In the genomic region with DNA sequence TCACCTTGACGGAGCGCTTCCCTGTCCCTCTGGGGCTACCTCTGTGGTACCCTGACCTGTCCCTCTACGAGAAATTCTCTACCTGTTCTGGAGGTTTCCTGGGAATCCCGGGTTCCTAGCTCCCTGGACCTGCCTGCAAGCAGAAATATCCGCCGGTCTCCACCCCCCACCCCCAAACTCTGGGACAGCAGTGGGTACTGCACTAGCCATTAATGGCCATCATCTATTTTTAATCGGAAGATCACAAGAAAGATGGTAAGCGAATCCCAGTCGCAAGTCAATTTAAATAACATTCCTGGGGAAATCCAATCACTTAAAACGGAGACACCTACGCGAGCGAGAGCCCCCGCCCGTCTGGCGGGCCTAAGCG, we compare ENCODE assay signal across 7 cellular contexts. TPM values are rescaled to one million over a fixed set of nuclear protein-coding genes. Genes with fewer than 3 reads are reported as not detected.
DNase-seq lines count a peak whose midpoint lies in the region; ATAC-seq and TF ChIP-seq lines count a peak whose summit lies in the region.

No MANE protein-coding gene starts in this region.

- no peaks in the 10 kb centered on the region; the same call in 2 of the 3 replicates for H3K36me3 Mint-ChIP-seq in GM23338 (ENCODE audit: low read depth)
- no peaks in the 10 kb centered on the region for H3K36me3 Mint-ChIP-seq in activated B cell treated with CpG ODN at 0.5 μM for 24 hours (ENCODE audit: low read depth)

- no peaks in the 10 kb centered on the region for H3K36me3 ChIP-seq in GM23338 (ENCODE audit: insufficient read depth)
- H3K36me3 ChIP-seq in iPS DF 6.9 (ENCODE audit: control insufficient read depth, insufficient read depth, low read length): no peaks in the 10 kb centered on the region
- H3K36me3 ChIP-seq in spleen: no peaks in the 10 kb centered on the region

- 0 out of 2 replicates have a peak, but pooled peaks cover 3% of the 10 kb centered on the region for H3F3A ChIP-seq in GM23338 (replicated peaks; ENCODE audit: low read depth)

- H3K27ac Mint-ChIP-seq in GM23338: no peak overlapping the region
- H3K27ac Mint-ChIP-seq in activated B cell treated with CpG ODN at 0.5 μM for 24 hours: no peak overlapping the region

- H3K4me3 Mint-ChIP-seq in GM23338 (peak overlapping the region; percentile 83), activated B cell treated with CpG ODN at 0.5 μM for 24 hours (peak overlapping the region; percentile 71)

- CTCF ChIA-PET in activated B cell treated with CpG ODN at 0.5 μM for 24 hours (lab: Charles Lee): no interaction called here

- H3K4me3 ChIP-seq in GM23338 (peak overlapping the region; percentile 74), iPS DF 6.9 (ENCODE audit: low read length) (peak overlapping the region; percentile 37; the same call in 1 of the 2 replicates), spleen (peak overlapping the region in 7 of 8 donors; percentile 49 to 83 (median 56))

- H3K27ac ChIP-seq in GM23338 (ENCODE audit: low read depth): no peak overlapping the region
- H3K27ac ChIP-seq in iPS DF 6.9 (ENCODE audit: low read length): no peak overlapping the region
- peak overlapping the region in 3 of 8 donors; percentile 37 to 62 (median 54) for H3K27ac ChIP-seq in spleen

- DNase-seq in GM23338 (ENCODE audit: low spot score) (no peak), activated B cell treated with CpG ODN at 0.5 μM for 24 hours (no peak), iPS DF 6.9 (ENCODE audit: low read depth, low spot score) (no peak), spleen (no peak), hepatic stellate cell (ENCODE audit: low spot score) (no peak)
- no peak for DNase-seq in stimulated activated CD4-positive, alpha-beta T cell treated with anti-CD3 and anti-CD28 coated beads, Interleukin-2, amount 100 ng/mL, for 24 hours

- H2AFZ ChIP-seq in GM23338: peak overlapping the region; percentile 98

- H4K20me1 ChIP-seq in GM23338 (replicated peaks; ENCODE audit: insufficient read depth): no peaks in the 10 kb centered on the region

- intact Hi-C loops in activated B cell treated with CpG ODN at 0.5 μM for 24 hours (cut with micrococcal nuclease) (loop anchor here (1.0 to 5.0 kb wide), 4 partner anchors 174 to 457 kb away; a partner anchor contains a TSS), spleen (cut with DNase I; ENCODE audit: low total_unique reads) (no loop called here)

- H3K9me3 ChIP-seq in iPS DF 6.9 (ENCODE audit: control insufficient read depth, insufficient read depth, low read length) (no peaks in the 10 kb centered on the region), spleen (no peaks in the 10 kb centered on the region)

- no peak for TF ChIP-seq POLR2A in spleen (IDR thresholded peaks at IDR 0.05)

- H3K4me1 Mint-ChIP-seq in GM23338 (peaks cover 6% of the 10 kb centered on the region; the same call in 2 of the 3 replicates), activated B cell treated with CpG ODN at 0.5 μM for 24 hours (peaks cover 21% of the 10 kb centered on the region)

- POLR2A ChIA-PET in activated B cell treated with CpG ODN at 0.5 μM for 24 hours (lab: Charles Lee): no interaction called here

- no peaks in the 10 kb centered on the region for H3K9me2 ChIP-seq in GM23338 (ENCODE audit: insufficient read depth)

- H3K4me1 ChIP-seq in GM23338 (ENCODE audit: insufficient read depth): peaks cover 5% of the 10 kb centered on the region; the same call in 1 of the 2 replicates
- H3K4me1 ChIP-seq in iPS DF 6.9 (ENCODE audit: control insufficient read depth, insufficient read depth, low read length): no peaks in the 10 kb centered on the region
- H3K4me1 ChIP-seq in spleen: peaks cover 13 to 37% (median 27%) of the 10 kb centered on the region in 6 donors

- H3K27me3 ChIP-seq in GM23338 (ENCODE audit: insufficient read depth) (peaks cover 69% of the 10 kb centered on the region), iPS DF 6.9 (ENCODE audit: control insufficient read depth, insufficient read depth, low read length) (peaks cover 23% of the 10 kb centered on the region), spleen (replicated peaks in 1 of 7) (peaks cover 4 to 73% (median 35%) of the 10 kb centered on the region in 7 donors)

- H3K9me3 Mint-ChIP-seq in GM23338 (no peaks in the 10 kb centered on the region), activated B cell treated with CpG ODN at 0.5 μM for 24 hours (no peaks in the 10 kb centered on the region)

- ATAC-seq in GM23338: peak; percentile 20
- ATAC-seq in activated B cell treated with CpG ODN at 0.5 μM for 24 hours (ENCODE audit: low read depth): no peak
- ATAC-seq in GM18519 (IDR thresholded peaks at IDR 0.05; ENCODE audit: low FRiP score, unreplicated experiment): no peak

- H3K4me2 ChIP-seq in GM23338: peak overlapping the region; percentile 91

- H3K79me2 ChIP-seq in GM23338 (replicated peaks; ENCODE audit: insufficient read depth): no peaks in the 10 kb centered on the region

- WGBS in iPS DF 6.9 (ENCODE audit: insufficient coverage, insufficient read length): no CpG with 5 or more reads among the region's 17 CpGs
- WGBS in spleen, 5 donors: 5 to 12% (median 7%) methylated on average over 15 to 17 of the region's 17 CpGs

- H3K27me3 Mint-ChIP-seq in GM23338 (ENCODE audit: insufficient read depth, low read depth, poor library complexity): peaks cover 36% of the 10 kb centered on the region
- H3K27me3 Mint-ChIP-seq in activated B cell treated with CpG ODN at 0.5 μM for 24 hours: peaks cover 37% of the 10 kb centered on the region

- TF ChIP-seq CTCF in GM23338 (conservative IDR thresholded peaks at IDR 0.05; ENCODE audit: low read depth in 2 of 2) (no peak), activated B cell treated with CpG ODN at 0.5 μM for 24 hours (IDR thresholded peaks at IDR 0.05) (no peak), spleen (IDR thresholded peaks at IDR 0.05 in 8 of 11, conservative IDR thresholded peaks at IDR 0.05 in 3 of 11) (no peak)

TF ChIP-seq in GM23338, 12 proteins besides CTCF, POLR2A, EP300 and RAD21 (continues in another document):
- TF ChIP-seq EZH2phosphoT487 (IDR thresholded peaks at IDR 0.05; ENCODE audit: unreplicated experiment) (no peak), EZH2 (IDR thresholded peaks at IDR 0.05; ENCODE audit: low read depth, unreplicated experiment) (no peak), ZNF331 (CRISPR knock-in tag; IDR thresholded peaks at IDR 0.05; ENCODE audit: low read depth) (no peak), POLR2AphosphoS5 (IDR thresholded peaks at IDR 0.05; ENCODE audit: low read depth) (no peak), NANOG (IDR thresholded peaks at IDR 0.05; ENCODE audit: borderline replicate concordance) (no peak), JUNB (IDR thresholded peaks at IDR 0.05; ENCODE audit: unreplicated experiment) (no peak), ZNF114 (CRISPR knock-in tag; IDR thresholded peaks at IDR 0.05) (no peak)
- TF ChIP-seq, protein P1, sequence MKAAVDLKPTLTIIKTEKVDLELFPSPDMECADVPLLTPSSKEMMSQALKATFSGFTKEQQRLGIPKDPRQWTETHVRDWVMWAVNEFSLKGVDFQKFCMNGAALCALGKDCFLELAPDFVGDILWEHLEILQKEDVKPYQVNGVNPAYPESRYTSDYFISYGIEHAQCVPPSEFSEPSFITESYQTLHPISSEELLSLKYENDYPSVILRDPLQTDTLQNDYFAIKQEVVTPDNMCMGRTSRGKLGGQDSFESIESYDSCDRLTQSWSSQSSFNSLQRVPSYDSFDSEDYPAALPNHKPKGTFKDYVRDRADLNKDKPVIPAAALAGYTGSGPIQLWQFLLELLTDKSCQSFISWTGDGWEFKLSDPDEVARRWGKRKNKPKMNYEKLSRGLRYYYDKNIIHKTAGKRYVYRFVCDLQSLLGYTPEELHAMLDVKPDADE (IDR thresholded peaks at IDR 0.05): no peak
- TF ChIP-seq, protein P2, sequence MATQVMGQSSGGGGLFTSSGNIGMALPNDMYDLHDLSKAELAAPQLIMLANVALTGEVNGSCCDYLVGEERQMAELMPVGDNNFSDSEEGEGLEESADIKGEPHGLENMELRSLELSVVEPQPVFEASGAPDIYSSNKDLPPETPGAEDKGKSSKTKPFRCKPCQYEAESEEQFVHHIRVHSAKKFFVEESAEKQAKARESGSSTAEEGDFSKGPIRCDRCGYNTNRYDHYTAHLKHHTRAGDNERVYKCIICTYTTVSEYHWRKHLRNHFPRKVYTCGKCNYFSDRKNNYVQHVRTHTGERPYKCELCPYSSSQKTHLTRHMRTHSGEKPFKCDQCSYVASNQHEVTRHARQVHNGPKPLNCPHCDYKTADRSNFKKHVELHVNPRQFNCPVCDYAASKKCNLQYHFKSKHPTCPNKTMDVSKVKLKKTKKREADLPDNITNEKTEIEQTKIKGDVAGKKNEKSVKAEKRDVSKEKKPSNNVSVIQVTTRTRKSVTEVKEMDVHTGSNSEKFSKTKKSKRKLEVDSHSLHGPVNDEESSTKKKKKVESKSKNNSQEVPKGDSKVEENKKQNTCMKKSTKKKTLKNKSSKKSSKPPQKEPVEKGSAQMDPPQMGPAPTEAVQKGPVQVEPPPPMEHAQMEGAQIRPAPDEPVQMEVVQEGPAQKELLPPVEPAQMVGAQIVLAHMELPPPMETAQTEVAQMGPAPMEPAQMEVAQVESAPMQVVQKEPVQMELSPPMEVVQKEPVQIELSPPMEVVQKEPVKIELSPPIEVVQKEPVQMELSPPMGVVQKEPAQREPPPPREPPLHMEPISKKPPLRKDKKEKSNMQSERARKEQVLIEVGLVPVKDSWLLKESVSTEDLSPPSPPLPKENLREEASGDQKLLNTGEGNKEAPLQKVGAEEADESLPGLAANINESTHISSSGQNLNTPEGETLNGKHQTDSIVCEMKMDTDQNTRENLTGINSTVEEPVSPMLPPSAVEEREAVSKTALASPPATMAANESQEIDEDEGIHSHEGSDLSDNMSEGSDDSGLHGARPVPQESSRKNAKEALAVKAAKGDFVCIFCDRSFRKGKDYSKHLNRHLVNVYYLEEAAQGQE (IDR thresholded peaks at IDR 0.05; ENCODE audit: unreplicated experiment): no peak

RNA-seq across cellular contexts. Expression of a gene that starts 0.4 kb away (rescaled TPM):
- 1.0 and 3.0 TPM in 2 replicates for total RNA-seq in GM23338 (2014; rRNA removed; shearing (Covaris generic))
- polyA plus RNA-seq in GM23338 (2016; fragmentation: Nextera tagmentation; extraction: Ambion mirVana): 0.40 and 0.57 TPM in 2 replicates
- total RNA-seq in activated B cell treated with CpG ODN at 0.5 μM for 24 hours: not detected in 2 replicates
- total RNA-seq in spleen: 1 to 10 TPM in 4 of 7 donors, under 1 TPM in 3; 0.26 to 2.7 (median 1.4) TPM
- under 1 TPM; 0.07 to 0.35 (median 0.20) TPM for polyA plus RNA-seq in spleen
